In genomic region chr2:74381751-74382150, GRCh38 we compare ENCODE assay signal across 15 cellular contexts. TPM values are rescaled to one million over a fixed set of nuclear protein-coding genes. Genes with fewer than 3 reads are reported as not detected.
DNase-seq lines count a peak whose midpoint lies in the region; ATAC-seq and TF ChIP-seq lines count a peak whose summit lies in the region.
"Had no signal": no experiment of that assay in that cellular context is flagged by ENCODE, and none has a peak within 500 bp of the region (broad histone marks: within the 10 kb centered on the region; RNA-seq: fewer than 3 reads in every experiment).

No MANE protein-coding gene starts in this region.

- H2AK5ac ChIP-seq in IMR-90 (ENCODE audit: low read depth, low read length), result no peak overlapping the region

- no peak overlapping the region for H2BK120ac ChIP-seq in IMR-90 (ENCODE audit: low read depth, low read length)

- H3K23ac ChIP-seq in IMR-90 (ENCODE audit: low read depth, low read length), result no peak overlapping the region

- peaks cover 29% of the 10 kb centered on the region for H3K9me1 ChIP-seq in IMR-90 (ENCODE audit: insufficient read depth, low read length)

- no peak overlapping the region for H2BK20ac ChIP-seq in IMR-90 (ENCODE audit: low read depth, low read length)

- no peak for TF ChIP-seq POLR2A in IMR-90 (IDR thresholded peaks at IDR 0.05; ENCODE audit: low read depth, low read length)

- CTCF ChIA-PET in IMR-90 (lab: Yijun Ruan, JAX), result no interaction called here

- 93 to 94% methylated on average over 3 of the region's 3 CpGs for WGBS in heart right ventricle, 2 donors
- WGBS in IMR-90 (ENCODE audit: extremely low coverage in 2 of 2, insufficient read length in 1 of 2), 2 experiments, result no CpG with 5 or more reads among the region's 3 CpGs

- H3K9ac ChIP-seq in IMR-90 (ENCODE audit: low read depth, low read length), result no peak overlapping the region
- H3K9ac ChIP-seq: KMS-11 had no signal

- peaks cover 29 to 95% of the 10 kb centered on the region in 2 experiments for H3K79me1 ChIP-seq in IMR-90 (ENCODE audit: low read depth in 1 of 2, low read length in 2 of 2)

- in situ Hi-C loops in IMR-90 (cut with MboI; ENCODE audit: low sequenced_read_pairs), result no loop called here

- no peak overlapping the region for H2AFZ ChIP-seq in IMR-90 (replicated peaks; ENCODE audit: low read length, poor library complexity)

- H3K4me3 ChIP-seq in cardiac muscle cell, result no peak overlapping the region
- H3K4me3 ChIP-seq in heart right ventricle, result no peak overlapping the region
- no peak overlapping the region for H3K4me3 ChIP-seq in IMR-90 (ENCODE audit: insufficient read depth, low read depth, low read length)
- no peak overlapping the region for H3K4me3 ChIP-seq in upper lobe of right lung
- H3K4me3 ChIP-seq: Peyer's patch had no signal

- H3K9me3 ChIP-seq in cardiac muscle cell (ENCODE audit: low read depth) (no peaks in the 10 kb centered on the region), heart right ventricle (no peaks in the 10 kb centered on the region), IMR-90 (ENCODE audit: control insufficient read depth, insufficient read depth, low read length) (no peaks in the 10 kb centered on the region), upper lobe of right lung (no peaks in the 10 kb centered on the region)
- H3K9me3 ChIP-seq: Peyer's patch had no signal

- H3K4ac ChIP-seq in IMR-90 (ENCODE audit: low read depth, low read length), result no peak overlapping the region; the same call in 1 of the 2 replicates

- intact Hi-C loops in heart right ventricle (cut with DNase I), result no loop called here
- intact Hi-C loops in IMR-90 (cut with micrococcal nuclease), result no loop called here
- intact Hi-C loops in upper lobe of right lung (cut with DNase I), result no loop called here

- no peak for DNase-seq in cardiac muscle cell (ENCODE audit: low read depth in 1 of 2, low spot score in 1 of 2)
- no peak for DNase-seq in heart right ventricle
- no peak for DNase-seq in IMR-90
- DNase-seq in upper lobe of right lung, result no peak
- DNase-seq in COR-L47 (lab: John Stamatoyannopoulos, UW), result no peak
- DNase-seq: CD8-positive, alpha-beta T cell; DMS 273 treated with DMSO at 0.1 percent for 48 hours; NCI-H1092 treated with DMSO at 0.1 percent for 48 hours; NCI-H1694 treated with DMSO at 0.1 percent for 48 hours; NCI-H510A; Peyer's patch; Right ventricle myocardium superior had no signal

- H4K8ac ChIP-seq in IMR-90 (ENCODE audit: low read depth in 2 of 2, low read length in 2 of 2), result no peak overlapping the region; a peak in 1 of 4 replicates

- no peak overlapping the region; the same call in 1 of the 2 replicates for H4K5ac ChIP-seq in IMR-90 (ENCODE audit: low read depth, low read length)

- no peak overlapping the region for H3K4me2 ChIP-seq in IMR-90 (ENCODE audit: low read depth, low read length)
- H3K4me2 ChIP-seq: KMS-11 had no signal

- no peak overlapping the region for H3K56ac ChIP-seq in IMR-90 (ENCODE audit: extremely low read depth, insufficient read depth, low read length)

- TF ChIP-seq CTCF in cardiac muscle cell (IDR thresholded peaks at IDR 0.05; ENCODE audit: low read depth, low read length) (no peak), heart right ventricle (IDR thresholded peaks at IDR 0.05) (no peak), IMR-90 (conservative IDR thresholded peaks at IDR 0.05; ENCODE audit: low read depth, low read length) (no peak), upper lobe of right lung (IDR thresholded peaks at IDR 0.05) (no peak)

- ATAC-seq in heart right ventricle, result no peak
- ATAC-seq in IMR-90 (ENCODE audit: low read depth), result no peak
- peak; percentile 38 for ATAC-seq in esophagus mucosa
- no peak for ATAC-seq in upper lobe of right lung
- ATAC-seq in HG02798 (IDR thresholded peaks at IDR 0.05; ENCODE audit: poor library complexity, unreplicated experiment), result no peak
- ATAC-seq: CD8-positive, alpha-beta T cell had no signal

- peak overlapping the region; percentile 40 for H3K27ac ChIP-seq in cardiac muscle cell
- H3K27ac ChIP-seq in heart right ventricle, result peak overlapping the region in 5 of 10 donors; percentile 26 to 70 (median 35)
- peak overlapping the region; percentile 18; the same call in 1 of the 2 replicates for H3K27ac ChIP-seq in IMR-90 (ENCODE audit: insufficient read depth, low read length)
- peak overlapping the region; percentile 28 for H3K27ac ChIP-seq in upper lobe of right lung
- H3K27ac ChIP-seq: KMS-11, Peyer's patch had no signal

- POLR2A ChIA-PET in IMR-90 (lab: Charles Lee; ENCODE audit: unreplicated experiment), result no interaction called here

- H3K27me3 ChIP-seq in cardiac muscle cell (no peaks in the 10 kb centered on the region), heart right ventricle (no peaks in the 10 kb centered on the region), IMR-90 (ENCODE audit: control insufficient read depth, insufficient read depth, low read length) (no peaks in the 10 kb centered on the region), upper lobe of right lung (no peaks in the 10 kb centered on the region)
- H3K27me3 ChIP-seq: Peyer's patch had no signal

- BruUV-seq in IMR-90 (replicated peaks; lab: Mats Ljungman, UMichigan), result no TSS peak

- no peak overlapping the region for H3K14ac ChIP-seq in IMR-90 (replicated peaks; ENCODE audit: low read depth, low read length)

- peaks cover 45% of the 10 kb centered on the region for H3K4me1 ChIP-seq in cardiac muscle cell (ENCODE audit: low read depth)
- peaks cover 14 to 90% (median 75%) of the 10 kb centered on the region in 9 donors for H3K4me1 ChIP-seq in heart right ventricle
- peaks cover 21% of the 10 kb centered on the region for H3K4me1 ChIP-seq in IMR-90 (ENCODE audit: control insufficient read depth, insufficient read depth, low read length)
- H3K4me1 ChIP-seq in upper lobe of right lung, result peaks cover 58% of the 10 kb centered on the region

- dilution Hi-C loops in IMR-90 (cut with HindIII; ENCODE audit: low sequenced_read_pairs, unreplicated experiment), result no loop called here

- H2BK15ac ChIP-seq in IMR-90 (ENCODE audit: low read depth, low read length), result no peak overlapping the region; the same call in 2 of the 3 replicates

- H4K20me1 ChIP-seq in IMR-90 (ENCODE audit: insufficient read depth, low read length), result peaks cover 35% of the 10 kb centered on the region

- H3K36me3 ChIP-seq in cardiac muscle cell (peaks cover 13% of the 10 kb centered on the region), heart right ventricle (peaks cover 0 to 39% (median 14%) of the 10 kb centered on the region in 9 donors), IMR-90 (ENCODE audit: control insufficient read depth, insufficient read depth, low read length) (peaks cover 14% of the 10 kb centered on the region), upper lobe of right lung (peaks cover 13% of the 10 kb centered on the region)

- no peak overlapping the region for H2BK5ac ChIP-seq in IMR-90 (ENCODE audit: low read depth, low read length, poor library complexity, severe bottlenecking)

- no peak overlapping the region for H4K91ac ChIP-seq in IMR-90 (ENCODE audit: insufficient read depth, low read depth, low read length)

- TF ChIP-seq RAD21 in IMR-90 (IDR thresholded peaks at IDR 0.05; ENCODE audit: low read length), result no peak

- H2AK9ac ChIP-seq in IMR-90 (replicated peaks; ENCODE audit: low read depth, low read length, poor library complexity), result no peak overlapping the region

- peak overlapping the region; percentile 34; the same call in 1 of the 2 replicates for H3K18ac ChIP-seq in IMR-90 (ENCODE audit: low read depth, low read length)

RNA-seq across cellular contexts. Expression of gene DCTN1, which starts 1.6 kb away (rescaled TPM):
- total RNA-seq in cardiac muscle cell (130 and 156 TPM in 2 replicates), heart right ventricle (100 to 1,000 TPM; 140 to 285 (median 195) TPM), IMR-90 (2012; rRNA removed) (204 and 229 TPM in 2 replicates), esophagus mucosa (86.4 TPM), upper lobe of right lung (140 TPM)
- polyA plus RNA-seq in cardiac muscle cell (164 and 178 TPM in 2 replicates), heart right ventricle (100 to 1,000 TPM; 123 to 168 TPM), IMR-90 (2012; rRNA removed) (136 and 149 TPM in 2 replicates)
- polyA plus RNA-seq in IMR-90 (2012; cell fraction: cytosol; rRNA removed), result 84.0 and 132 TPM in 2 replicates
- polyA plus RNA-seq in IMR-90 (2012; cell fraction: nucleus; rRNA removed; ENCODE audit: low replicate concordance), result 133 and 209 TPM in 2 replicates

RNA-seq across cellular contexts. Expression of gene SLC4A5, which starts 38.5 kb away (rescaled TPM):
- total RNA-seq in cardiac muscle cell (2.3 and 9.0 TPM in 2 replicates), heart right ventricle (1 to 10 TPM in 8 of 10 donors, under 1 TPM in 2; 0.82 to 4.6 (median 1.9) TPM), IMR-90 (2012; rRNA removed) (0.18 TPM in 1 of 2 replicates, not detected in the other), esophagus mucosa (0.56 TPM), upper lobe of right lung (3.2 TPM)
- polyA plus RNA-seq in cardiac muscle cell (1.5 and 3.3 TPM in 2 replicates), heart right ventricle (1 to 10 TPM in 1 of 2 donors, under 1 TPM in 1; 0.43 to 2.3 TPM), IMR-90 (2012; rRNA removed) (0.20 and 0.22 TPM in 2 replicates)
- 0.03 TPM in 1 of 2 replicates, not detected in the other for polyA plus RNA-seq in IMR-90 (2012; cell fraction: cytosol; rRNA removed)
- polyA plus RNA-seq in IMR-90 (2012; cell fraction: nucleus; rRNA removed; ENCODE audit: low replicate concordance), result 0.50 TPM in 2 replicates

RNA-seq across cellular contexts. Expression of gene C2orf81, which starts 39.7 kb away (rescaled TPM):
- total RNA-seq in cardiac muscle cell (7.6 and 9.5 TPM in 2 replicates), heart right ventricle (1 to 10 TPM in 5 of 10 donors, under 1 TPM in 5; 0.52 to 1.7 (median 0.99) TPM), IMR-90 (2012; rRNA removed) (under 0.01 and 0.18 TPM in 2 replicates), esophagus mucosa (0.56 TPM), upper lobe of right lung (2.1 TPM)
- polyA plus RNA-seq in cardiac muscle cell (7.1 and 8.5 TPM in 2 replicates), heart right ventricle (1 to 10 TPM; 1.2 to 1.3 TPM), IMR-90 (2012; rRNA removed) (0.26 and 0.74 TPM in 2 replicates)
- 0.55 and 0.91 TPM in 2 replicates for polyA plus RNA-seq in IMR-90 (2012; cell fraction: cytosol; rRNA removed)
- polyA plus RNA-seq in IMR-90 (2012; cell fraction: nucleus; rRNA removed; ENCODE audit: low replicate concordance), result 0.39 and 0.88 TPM in 2 replicates

RNA-seq across cellular contexts. Expression of gene WDR54, which starts 39.8 kb away (rescaled TPM):
- 88.5 and 91.5 TPM in 2 replicates for total RNA-seq in cardiac muscle cell
- polyA plus RNA-seq in cardiac muscle cell, result 132 and 159 TPM in 2 replicates
- 1 to 10 TPM; 1.1 to 6.7 (median 2.4) TPM for total RNA-seq in heart right ventricle
- 1 to 10 TPM; 2.9 to 8.7 TPM for polyA plus RNA-seq in heart right ventricle
- total RNA-seq in IMR-90 (2012; rRNA removed), result 43.6 and 57.2 TPM in 2 replicates
- 47.2 and 47.9 TPM in 2 replicates for polyA plus RNA-seq in IMR-90 (2012; rRNA removed)
- polyA plus RNA-seq in IMR-90 (2012; cell fraction: cytosol; rRNA removed), result 39.3 and 56.6 TPM in 2 replicates
- polyA plus RNA-seq in IMR-90 (2012; cell fraction: nucleus; rRNA removed; ENCODE audit: low replicate concordance), result 28.5 and 62.3 TPM in 2 replicates
- total RNA-seq in esophagus mucosa, result 4.3 TPM
- total RNA-seq in upper lobe of right lung, result 8.4 TPM

RNA-seq across cellular contexts. Expression of gene RTKN, which starts 60.0 kb away (rescaled TPM):
- 41.1 and 53.3 TPM in 2 replicates for total RNA-seq in cardiac muscle cell
- 53.3 and 61.7 TPM in 2 replicates for polyA plus RNA-seq in cardiac muscle cell
- 10 to 100 TPM in 8 of 10 donors, 1 to 10 TPM in 2; 9.3 to 23.4 (median 14.9) TPM for total RNA-seq in heart right ventricle
- 10 to 100 TPM; 25.5 to 33.9 TPM for polyA plus RNA-seq in heart right ventricle
- 9.4 and 11.1 TPM in 2 replicates for total RNA-seq in IMR-90 (2012; rRNA removed)
- polyA plus RNA-seq in IMR-90 (2012; rRNA removed), result 19.7 and 22.3 TPM in 2 replicates
- polyA plus RNA-seq in IMR-90 (2012; cell fraction: cytosol; rRNA removed), result 12.9 and 13.5 TPM in 2 replicates
- polyA plus RNA-seq in IMR-90 (2012; cell fraction: nucleus; rRNA removed; ENCODE audit: low replicate concordance), result 92.0 and 105 TPM in 2 replicates
- 18.3 TPM for total RNA-seq in esophagus mucosa
- total RNA-seq in upper lobe of right lung, result 32.3 TPM
